In the genomic region with DNA sequence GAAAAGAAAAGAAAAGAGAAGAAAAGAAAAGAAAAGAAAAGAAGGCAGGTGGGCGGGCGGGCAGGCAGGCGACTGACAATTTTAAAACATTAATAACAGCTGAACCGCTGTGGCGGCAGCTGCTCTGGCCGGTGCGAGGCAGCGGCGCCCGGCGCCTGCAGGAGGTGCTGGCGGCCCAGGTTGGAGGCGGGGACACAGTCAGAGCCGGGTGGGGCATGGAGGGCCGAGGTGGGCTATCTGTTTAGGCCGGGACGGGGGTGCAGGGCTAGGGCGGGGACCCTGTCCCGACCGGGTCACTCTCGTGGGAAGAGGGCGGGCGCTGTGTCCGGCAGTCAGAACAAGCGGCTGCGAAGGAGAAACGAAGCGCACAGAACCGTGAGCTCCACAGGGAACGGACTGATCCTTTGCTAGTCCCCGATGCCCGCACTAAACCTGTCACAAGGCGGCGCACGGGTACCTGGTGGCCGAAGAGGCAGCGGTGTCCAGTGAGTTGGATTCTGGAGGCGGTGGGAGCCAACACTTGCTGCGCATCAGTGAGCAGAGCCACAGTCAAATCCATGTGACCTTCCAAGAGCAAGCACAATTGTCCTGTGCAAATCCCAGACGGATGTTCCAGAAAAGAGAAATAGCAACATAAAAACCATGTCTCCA, we compare ENCODE assay signal across 1 cellular context.
TF ChIP-seq lines count a peak whose summit lies in the region.

No MANE protein-coding gene starts in this region.

TF ChIP-seq in K562, 482 proteins besides CTCF, POLR2A, EP300 and RAD21 (continued from another document and continues in another):
- TF ChIP-seq, protein P1, sequence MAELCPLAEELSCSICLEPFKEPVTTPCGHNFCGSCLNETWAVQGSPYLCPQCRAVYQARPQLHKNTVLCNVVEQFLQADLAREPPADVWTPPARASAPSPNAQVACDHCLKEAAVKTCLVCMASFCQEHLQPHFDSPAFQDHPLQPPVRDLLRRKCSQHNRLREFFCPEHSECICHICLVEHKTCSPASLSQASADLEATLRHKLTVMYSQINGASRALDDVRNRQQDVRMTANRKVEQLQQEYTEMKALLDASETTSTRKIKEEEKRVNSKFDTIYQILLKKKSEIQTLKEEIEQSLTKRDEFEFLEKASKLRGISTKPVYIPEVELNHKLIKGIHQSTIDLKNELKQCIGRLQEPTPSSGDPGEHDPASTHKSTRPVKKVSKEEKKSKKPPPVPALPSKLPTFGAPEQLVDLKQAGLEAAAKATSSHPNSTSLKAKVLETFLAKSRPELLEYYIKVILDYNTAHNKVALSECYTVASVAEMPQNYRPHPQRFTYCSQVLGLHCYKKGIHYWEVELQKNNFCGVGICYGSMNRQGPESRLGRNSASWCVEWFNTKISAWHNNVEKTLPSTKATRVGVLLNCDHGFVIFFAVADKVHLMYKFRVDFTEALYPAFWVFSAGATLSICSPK (IDR thresholded peaks at IDR 0.05; ENCODE audit: borderline replicate concordance): no peak
- TF ChIP-seq BACH1 (tag; IDR thresholded peaks at IDR 0.05) (no peak), BCOR (IDR thresholded peaks at IDR 0.05) (peak; percentile 40; the same call in 1 of the 2 replicates), SMARCB1 (IDR thresholded peaks at IDR 0.05; ENCODE audit: insufficient read length, low read depth) (no peak), ZNF224 (CRISPR knock-in tag; IDR thresholded peaks at IDR 0.05) (no peak), MTA2 (IDR thresholded peaks at IDR 0.05; ENCODE audit: low read depth) (no peak), NFYB (IDR thresholded peaks at IDR 0.05; ENCODE audit: extremely low read depth, insufficient read length) (no peak), CREB1 (IDR thresholded peaks at IDR 0.05) (0 out of 2 replicates have a peak, but pooled peaks have one; percentile 25), CREB1 (CRISPR knock-in tag; IDR thresholded peaks at IDR 0.05) (no peak; the same call in 1 of the 2 replicates), MTA3 (IDR thresholded peaks at IDR 0.05; ENCODE audit: borderline replicate concordance) (peak; percentile 72; the same call in 1 of the 2 replicates), TCF7 (IDR thresholded peaks at IDR 0.05; ENCODE audit: borderline replicate concordance) (0 out of 2 replicates have a peak, but pooled peaks have one; percentile 27), ADNP (tag; IDR thresholded peaks at IDR 0.05) (no peak), WHSC1 (IDR thresholded peaks at IDR 0.05; ENCODE audit: low read length) (no peak), SOX6 (IDR thresholded peaks at IDR 0.05) (no peak), ZNF121 (CRISPR knock-in tag; conservative IDR thresholded peaks at IDR 0.05) (peak; percentile 40; the same call in 1 of the 2 replicates), ZNF24 (IDR thresholded peaks at IDR 0.05) (0 out of 2 replicates have a peak, but pooled peaks have one; percentile 7), RBM15 (IDR thresholded peaks at IDR 0.05; ENCODE audit: insufficient read depth, low read length) (no peak), EP400 (IDR thresholded peaks at IDR 0.05) (no peak), NR3C1 (CRISPR knock-in tag; IDR thresholded peaks at IDR 0.05) (no peak), NFXL1 (CRISPR knock-in tag; IDR thresholded peaks at IDR 0.05) (no peak), HDAC6 (IDR thresholded peaks at IDR 0.05; ENCODE audit: low read depth, low read length) (no peak), ZNF253 (CRISPR knock-in tag; conservative IDR thresholded peaks at IDR 0.05) (no peak), NUFIP1 (IDR thresholded peaks at IDR 0.05; ENCODE audit: partially characterized antibody) (no peak)
- TF ChIP-seq, protein P2, sequence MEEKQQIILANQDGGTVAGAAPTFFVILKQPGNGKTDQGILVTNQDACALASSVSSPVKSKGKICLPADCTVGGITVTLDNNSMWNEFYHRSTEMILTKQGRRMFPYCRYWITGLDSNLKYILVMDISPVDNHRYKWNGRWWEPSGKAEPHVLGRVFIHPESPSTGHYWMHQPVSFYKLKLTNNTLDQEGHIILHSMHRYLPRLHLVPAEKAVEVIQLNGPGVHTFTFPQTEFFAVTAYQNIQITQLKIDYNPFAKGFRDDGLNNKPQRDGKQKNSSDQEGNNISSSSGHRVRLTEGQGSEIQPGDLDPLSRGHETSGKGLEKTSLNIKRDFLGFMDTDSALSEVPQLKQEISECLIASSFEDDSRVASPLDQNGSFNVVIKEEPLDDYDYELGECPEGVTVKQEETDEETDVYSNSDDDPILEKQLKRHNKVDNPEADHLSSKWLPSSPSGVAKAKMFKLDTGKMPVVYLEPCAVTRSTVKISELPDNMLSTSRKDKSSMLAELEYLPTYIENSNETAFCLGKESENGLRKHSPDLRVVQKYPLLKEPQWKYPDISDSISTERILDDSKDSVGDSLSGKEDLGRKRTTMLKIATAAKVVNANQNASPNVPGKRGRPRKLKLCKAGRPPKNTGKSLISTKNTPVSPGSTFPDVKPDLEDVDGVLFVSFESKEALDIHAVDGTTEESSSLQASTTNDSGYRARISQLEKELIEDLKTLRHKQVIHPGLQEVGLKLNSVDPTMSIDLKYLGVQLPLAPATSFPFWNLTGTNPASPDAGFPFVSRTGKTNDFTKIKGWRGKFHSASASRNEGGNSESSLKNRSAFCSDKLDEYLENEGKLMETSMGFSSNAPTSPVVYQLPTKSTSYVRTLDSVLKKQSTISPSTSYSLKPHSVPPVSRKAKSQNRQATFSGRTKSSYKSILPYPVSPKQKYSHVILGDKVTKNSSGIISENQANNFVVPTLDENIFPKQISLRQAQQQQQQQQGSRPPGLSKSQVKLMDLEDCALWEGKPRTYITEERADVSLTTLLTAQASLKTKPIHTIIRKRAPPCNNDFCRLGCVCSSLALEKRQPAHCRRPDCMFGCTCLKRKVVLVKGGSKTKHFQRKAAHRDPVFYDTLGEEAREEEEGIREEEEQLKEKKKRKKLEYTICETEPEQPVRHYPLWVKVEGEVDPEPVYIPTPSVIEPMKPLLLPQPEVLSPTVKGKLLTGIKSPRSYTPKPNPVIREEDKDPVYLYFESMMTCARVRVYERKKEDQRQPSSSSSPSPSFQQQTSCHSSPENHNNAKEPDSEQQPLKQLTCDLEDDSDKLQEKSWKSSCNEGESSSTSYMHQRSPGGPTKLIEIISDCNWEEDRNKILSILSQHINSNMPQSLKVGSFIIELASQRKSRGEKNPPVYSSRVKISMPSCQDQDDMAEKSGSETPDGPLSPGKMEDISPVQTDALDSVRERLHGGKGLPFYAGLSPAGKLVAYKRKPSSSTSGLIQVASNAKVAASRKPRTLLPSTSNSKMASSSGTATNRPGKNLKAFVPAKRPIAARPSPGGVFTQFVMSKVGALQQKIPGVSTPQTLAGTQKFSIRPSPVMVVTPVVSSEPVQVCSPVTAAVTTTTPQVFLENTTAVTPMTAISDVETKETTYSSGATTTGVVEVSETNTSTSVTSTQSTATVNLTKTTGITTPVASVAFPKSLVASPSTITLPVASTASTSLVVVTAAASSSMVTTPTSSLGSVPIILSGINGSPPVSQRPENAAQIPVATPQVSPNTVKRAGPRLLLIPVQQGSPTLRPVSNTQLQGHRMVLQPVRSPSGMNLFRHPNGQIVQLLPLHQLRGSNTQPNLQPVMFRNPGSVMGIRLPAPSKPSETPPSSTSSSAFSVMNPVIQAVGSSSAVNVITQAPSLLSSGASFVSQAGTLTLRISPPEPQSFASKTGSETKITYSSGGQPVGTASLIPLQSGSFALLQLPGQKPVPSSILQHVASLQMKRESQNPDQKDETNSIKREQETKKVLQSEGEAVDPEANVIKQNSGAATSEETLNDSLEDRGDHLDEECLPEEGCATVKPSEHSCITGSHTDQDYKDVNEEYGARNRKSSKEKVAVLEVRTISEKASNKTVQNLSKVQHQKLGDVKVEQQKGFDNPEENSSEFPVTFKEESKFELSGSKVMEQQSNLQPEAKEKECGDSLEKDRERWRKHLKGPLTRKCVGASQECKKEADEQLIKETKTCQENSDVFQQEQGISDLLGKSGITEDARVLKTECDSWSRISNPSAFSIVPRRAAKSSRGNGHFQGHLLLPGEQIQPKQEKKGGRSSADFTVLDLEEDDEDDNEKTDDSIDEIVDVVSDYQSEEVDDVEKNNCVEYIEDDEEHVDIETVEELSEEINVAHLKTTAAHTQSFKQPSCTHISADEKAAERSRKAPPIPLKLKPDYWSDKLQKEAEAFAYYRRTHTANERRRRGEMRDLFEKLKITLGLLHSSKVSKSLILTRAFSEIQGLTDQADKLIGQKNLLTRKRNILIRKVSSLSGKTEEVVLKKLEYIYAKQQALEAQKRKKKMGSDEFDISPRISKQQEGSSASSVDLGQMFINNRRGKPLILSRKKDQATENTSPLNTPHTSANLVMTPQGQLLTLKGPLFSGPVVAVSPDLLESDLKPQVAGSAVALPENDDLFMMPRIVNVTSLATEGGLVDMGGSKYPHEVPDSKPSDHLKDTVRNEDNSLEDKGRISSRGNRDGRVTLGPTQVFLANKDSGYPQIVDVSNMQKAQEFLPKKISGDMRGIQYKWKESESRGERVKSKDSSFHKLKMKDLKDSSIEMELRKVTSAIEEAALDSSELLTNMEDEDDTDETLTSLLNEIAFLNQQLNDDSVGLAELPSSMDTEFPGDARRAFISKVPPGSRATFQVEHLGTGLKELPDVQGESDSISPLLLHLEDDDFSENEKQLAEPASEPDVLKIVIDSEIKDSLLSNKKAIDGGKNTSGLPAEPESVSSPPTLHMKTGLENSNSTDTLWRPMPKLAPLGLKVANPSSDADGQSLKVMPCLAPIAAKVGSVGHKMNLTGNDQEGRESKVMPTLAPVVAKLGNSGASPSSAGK (IDR thresholded peaks at IDR 0.05): no peak
- TF ChIP-seq, protein P3, sequence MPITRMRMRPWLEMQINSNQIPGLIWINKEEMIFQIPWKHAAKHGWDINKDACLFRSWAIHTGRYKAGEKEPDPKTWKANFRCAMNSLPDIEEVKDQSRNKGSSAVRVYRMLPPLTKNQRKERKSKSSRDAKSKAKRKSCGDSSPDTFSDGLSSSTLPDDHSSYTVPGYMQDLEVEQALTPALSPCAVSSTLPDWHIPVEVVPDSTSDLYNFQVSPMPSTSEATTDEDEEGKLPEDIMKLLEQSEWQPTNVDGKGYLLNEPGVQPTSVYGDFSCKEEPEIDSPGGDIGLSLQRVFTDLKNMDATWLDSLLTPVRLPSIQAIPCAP (CRISPR knock-in tag; IDR thresholded peaks at IDR 0.05; ENCODE audit: borderline replicate concordance): no peak
- TF ChIP-seq, protein P4, sequence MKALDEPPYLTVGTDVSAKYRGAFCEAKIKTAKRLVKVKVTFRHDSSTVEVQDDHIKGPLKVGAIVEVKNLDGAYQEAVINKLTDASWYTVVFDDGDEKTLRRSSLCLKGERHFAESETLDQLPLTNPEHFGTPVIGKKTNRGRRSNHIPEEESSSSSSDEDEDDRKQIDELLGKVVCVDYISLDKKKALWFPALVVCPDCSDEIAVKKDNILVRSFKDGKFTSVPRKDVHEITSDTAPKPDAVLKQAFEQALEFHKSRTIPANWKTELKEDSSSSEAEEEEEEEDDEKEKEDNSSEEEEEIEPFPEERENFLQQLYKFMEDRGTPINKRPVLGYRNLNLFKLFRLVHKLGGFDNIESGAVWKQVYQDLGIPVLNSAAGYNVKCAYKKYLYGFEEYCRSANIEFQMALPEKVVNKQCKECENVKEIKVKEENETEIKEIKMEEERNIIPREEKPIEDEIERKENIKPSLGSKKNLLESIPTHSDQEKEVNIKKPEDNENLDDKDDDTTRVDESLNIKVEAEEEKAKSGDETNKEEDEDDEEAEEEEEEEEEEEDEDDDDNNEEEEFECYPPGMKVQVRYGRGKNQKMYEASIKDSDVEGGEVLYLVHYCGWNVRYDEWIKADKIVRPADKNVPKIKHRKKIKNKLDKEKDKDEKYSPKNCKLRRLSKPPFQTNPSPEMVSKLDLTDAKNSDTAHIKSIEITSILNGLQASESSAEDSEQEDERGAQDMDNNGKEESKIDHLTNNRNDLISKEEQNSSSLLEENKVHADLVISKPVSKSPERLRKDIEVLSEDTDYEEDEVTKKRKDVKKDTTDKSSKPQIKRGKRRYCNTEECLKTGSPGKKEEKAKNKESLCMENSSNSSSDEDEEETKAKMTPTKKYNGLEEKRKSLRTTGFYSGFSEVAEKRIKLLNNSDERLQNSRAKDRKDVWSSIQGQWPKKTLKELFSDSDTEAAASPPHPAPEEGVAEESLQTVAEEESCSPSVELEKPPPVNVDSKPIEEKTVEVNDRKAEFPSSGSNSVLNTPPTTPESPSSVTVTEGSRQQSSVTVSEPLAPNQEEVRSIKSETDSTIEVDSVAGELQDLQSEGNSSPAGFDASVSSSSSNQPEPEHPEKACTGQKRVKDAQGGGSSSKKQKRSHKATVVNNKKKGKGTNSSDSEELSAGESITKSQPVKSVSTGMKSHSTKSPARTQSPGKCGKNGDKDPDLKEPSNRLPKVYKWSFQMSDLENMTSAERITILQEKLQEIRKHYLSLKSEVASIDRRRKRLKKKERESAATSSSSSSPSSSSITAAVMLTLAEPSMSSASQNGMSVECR (CRISPR knock-in tag; IDR thresholded peaks at IDR 0.05): 0 out of 2 replicates have a peak, but pooled peaks have one; percentile 41
- TF ChIP-seq, protein P5, sequence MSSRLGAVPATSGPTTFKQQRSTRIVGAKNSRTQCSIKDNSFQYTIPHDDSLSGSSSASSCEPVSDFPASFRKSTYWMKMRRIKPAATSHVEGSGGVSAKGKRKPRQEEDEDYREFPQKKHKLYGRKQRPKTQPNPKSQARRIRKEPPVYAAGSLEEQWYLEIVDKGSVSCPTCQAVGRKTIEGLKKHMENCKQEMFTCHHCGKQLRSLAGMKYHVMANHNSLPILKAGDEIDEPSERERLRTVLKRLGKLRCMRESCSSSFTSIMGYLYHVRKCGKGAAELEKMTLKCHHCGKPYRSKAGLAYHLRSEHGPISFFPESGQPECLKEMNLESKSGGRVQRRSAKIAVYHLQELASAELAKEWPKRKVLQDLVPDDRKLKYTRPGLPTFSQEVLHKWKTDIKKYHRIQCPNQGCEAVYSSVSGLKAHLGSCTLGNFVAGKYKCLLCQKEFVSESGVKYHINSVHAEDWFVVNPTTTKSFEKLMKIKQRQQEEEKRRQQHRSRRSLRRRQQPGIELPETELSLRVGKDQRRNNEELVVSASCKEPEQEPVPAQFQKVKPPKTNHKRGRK (tag; IDR thresholded peaks at IDR 0.05): peak; percentile 99; the same call in 1 of the 2 replicates
- TF ChIP-seq, protein P6, sequence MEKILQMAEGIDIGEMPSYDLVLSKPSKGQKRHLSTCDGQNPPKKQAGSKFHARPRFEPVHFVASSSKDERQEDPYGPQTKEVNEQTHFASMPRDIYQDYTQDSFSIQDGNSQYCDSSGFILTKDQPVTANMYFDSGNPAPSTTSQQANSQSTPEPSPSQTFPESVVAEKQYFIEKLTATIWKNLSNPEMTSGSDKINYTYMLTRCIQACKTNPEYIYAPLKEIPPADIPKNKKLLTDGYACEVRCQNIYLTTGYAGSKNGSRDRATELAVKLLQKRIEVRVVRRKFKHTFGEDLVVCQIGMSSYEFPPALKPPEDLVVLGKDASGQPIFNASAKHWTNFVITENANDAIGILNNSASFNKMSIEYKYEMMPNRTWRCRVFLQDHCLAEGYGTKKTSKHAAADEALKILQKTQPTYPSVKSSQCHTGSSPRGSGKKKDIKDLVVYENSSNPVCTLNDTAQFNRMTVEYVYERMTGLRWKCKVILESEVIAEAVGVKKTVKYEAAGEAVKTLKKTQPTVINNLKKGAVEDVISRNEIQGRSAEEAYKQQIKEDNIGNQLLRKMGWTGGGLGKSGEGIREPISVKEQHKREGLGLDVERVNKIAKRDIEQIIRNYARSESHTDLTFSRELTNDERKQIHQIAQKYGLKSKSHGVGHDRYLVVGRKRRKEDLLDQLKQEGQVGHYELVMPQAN (IDR thresholded peaks at IDR 0.05; ENCODE audit: borderline replicate concordance): no peak
- TF ChIP-seq, protein P7, sequence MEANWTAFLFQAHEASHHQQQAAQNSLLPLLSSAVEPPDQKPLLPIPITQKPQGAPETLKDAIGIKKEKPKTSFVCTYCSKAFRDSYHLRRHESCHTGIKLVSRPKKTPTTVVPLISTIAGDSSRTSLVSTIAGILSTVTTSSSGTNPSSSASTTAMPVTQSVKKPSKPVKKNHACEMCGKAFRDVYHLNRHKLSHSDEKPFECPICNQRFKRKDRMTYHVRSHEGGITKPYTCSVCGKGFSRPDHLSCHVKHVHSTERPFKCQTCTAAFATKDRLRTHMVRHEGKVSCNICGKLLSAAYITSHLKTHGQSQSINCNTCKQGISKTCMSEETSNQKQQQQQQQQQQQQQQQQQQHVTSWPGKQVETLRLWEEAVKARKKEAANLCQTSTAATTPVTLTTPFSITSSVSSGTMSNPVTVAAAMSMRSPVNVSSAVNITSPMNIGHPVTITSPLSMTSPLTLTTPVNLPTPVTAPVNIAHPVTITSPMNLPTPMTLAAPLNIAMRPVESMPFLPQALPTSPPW (CRISPR knock-in tag; IDR thresholded peaks at IDR 0.05): peak; percentile 74
